Comparison of ENCODE assay signal across 25 cellular contexts in the genomic region with DNA sequence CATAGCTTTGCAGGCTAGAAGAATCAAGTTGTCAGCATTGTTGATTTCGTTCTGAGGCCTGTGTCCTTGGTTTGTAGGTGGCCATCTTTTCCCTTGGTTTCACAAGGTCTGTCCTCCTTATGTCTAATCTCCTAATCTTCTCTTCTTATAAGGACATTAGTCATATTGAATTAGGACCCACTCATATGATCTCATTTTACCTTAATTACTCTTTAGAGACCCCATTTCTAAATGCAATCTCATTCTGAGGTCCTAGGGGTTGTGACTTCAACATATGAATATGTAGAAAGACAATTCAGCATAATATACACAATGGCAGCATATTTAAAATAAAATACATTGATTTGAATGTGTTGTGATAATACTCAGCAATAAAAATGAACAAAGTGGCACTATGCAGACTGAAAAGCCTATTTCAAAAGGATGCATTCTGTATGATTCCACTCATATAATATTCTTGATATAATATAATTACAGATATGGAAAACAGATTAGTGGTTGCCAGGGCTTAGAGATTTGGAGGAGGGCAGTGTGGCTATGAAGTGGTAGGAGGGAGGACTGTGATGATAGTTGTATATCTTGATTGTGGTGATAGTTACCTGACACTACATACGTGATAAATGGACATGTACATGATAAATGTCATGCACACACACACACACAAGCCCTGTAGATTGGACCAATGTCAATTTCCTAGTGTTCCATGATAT.
"Had no signal": no experiment of that assay in that cellular context is flagged by ENCODE, and none has a peak within 500 bp of the region (broad histone marks: within the 10 kb centered on the region; RNA-seq: fewer than 3 reads in every experiment).

No MANE protein-coding gene starts in this region.

- DNase-seq: naive thymus-derived CD8-positive, alpha-beta T cell; nephron progenitor cell; nucleus accumbens; pancreas; retina; right lobe of liver; sigmoid colon; small intestine; stimulated activated CD4-positive, alpha-beta T cell treated with anti-CD3 and anti-CD28 coated beads, Interleukin-15, amount 100 ng/mL, for 24 hours; stimulated activated CD4-positive, alpha-beta T cell treated with anti-CD3 and anti-CD28 coated beads, Interleukin-4, amount 100 ng/mL, for 1 hour; stimulated activated CD4-positive, alpha-beta T cell treated with anti-CD3 and anti-CD28 coated beads, Interleukin-4, amount 100 ng/mL, for 4 hours; stimulated activated CD8-positive, alpha-beta memory T cell treated with anti-CD3 and anti-CD28 coated beads, Interleukin-4, amount 100 ng/mL, for 48 hours; stimulated activated naive CD4-positive, alpha-beta T cell; stimulated activated naive CD8-positive, alpha-beta T cell treated with anti-CD3 and anti-CD28 coated beads, Interleukin-15, amount 100 ng/mL, for 72 hours; stimulated activated naive CD8-positive, alpha-beta T cell treated with anti-CD3 and anti-CD28 coated beads, Interleukin-15, Interleukin-2, amounts not matched to agents 100 U/mL and 50 U/mL, for 24 hours; substantia nigra; testis; tibial artery; transverse colon; upper lobe of right lung; uterus had no signal

- H3K9me3 Mint-ChIP-seq: naive thymus-derived CD8-positive, alpha-beta T cell; nephron progenitor cell; neural crest cell; stimulated activated memory B cell treated with anti-CD40 and anti-IgM and Interleukin-4, amounts not matched to agents 10 μg/mL and 1 μg/mL and 100 μg/mL, for 72 hours; stimulated activated naive CD8-positive, alpha-beta T cell treated with anti-CD3 and anti-CD28 coated beads, Interleukin-15, amount 100 ng/mL, for 72 hours; type B pancreatic cell had no signal

- H3K36me3 Mint-ChIP-seq: naive thymus-derived CD8-positive, alpha-beta T cell; natural killer cell treated with Interleukin-12 subunit alpha and Interleukin-12 subunit beta and Interleukin-15 and Interleukin-18, amount 100 ng/mL, for 72 hours; stimulated activated memory B cell treated with anti-CD40 and anti-IgM and Interleukin-4, amounts not matched to agents 10 μg/mL and 1 μg/mL and 100 μg/mL, for 72 hours; type B pancreatic cell had no signal

- H3K27ac Mint-ChIP-seq: naive thymus-derived CD8-positive, alpha-beta T cell; natural killer cell treated with Interleukin-12 subunit alpha and Interleukin-12 subunit beta and Interleukin-15 and Interleukin-18, amount 100 ng/mL, for 72 hours; nephron progenitor cell; stimulated activated memory B cell treated with anti-CD40 and anti-IgM and Interleukin-4, amounts not matched to agents 10 μg/mL and 1 μg/mL and 100 μg/mL, for 72 hours; stimulated activated naive CD8-positive, alpha-beta T cell treated with anti-CD3 and anti-CD28 coated beads, Interleukin-15, amount 100 ng/mL, for 72 hours; type B pancreatic cell had no signal

- ATAC-seq: naive thymus-derived CD8-positive, alpha-beta T cell; natural killer cell treated with Interleukin-12 subunit alpha and Interleukin-12 subunit beta and Interleukin-15 and Interleukin-18, amount 100 ng/mL, for 72 hours; pancreas; right lobe of liver; stimulated activated memory B cell treated with anti-CD40 and anti-IgM and Interleukin-4, amounts not matched to agents 10 μg/mL and 1 μg/mL and 100 μg/mL, for 72 hours; stimulated activated naive CD8-positive, alpha-beta T cell treated with anti-CD3 and anti-CD28 coated beads, Interleukin-15, amount 100 ng/mL, for 72 hours; stimulated activated naive CD8-positive, alpha-beta T cell treated with anti-CD3 and anti-CD28 coated beads, Interleukin-15, Interleukin-2, amounts not matched to agents 100 U/mL and 50 U/mL, for 24 hours; upper lobe of right lung had no signal
